9 cellular contexts compared by ENCODE assay signal in genomic region chr3:111252795-111253194, GRCh38.
DNase-seq lines count a peak whose midpoint lies in the region; ATAC-seq and TF ChIP-seq lines count a peak whose summit lies in the region.
"Had no signal": no experiment of that assay in that cellular context is flagged by ENCODE, and none has a peak within 500 bp of the region (broad histone marks: within the 10 kb centered on the region; RNA-seq: fewer than 3 reads in every experiment).

No MANE protein-coding gene starts in this region.

- H3K9me3 Mint-ChIP-seq in stimulated activated memory B cell treated with anti-CD40 and anti-IgM and Interleukin-4, amounts not matched to agents 10 μg/mL and 1 μg/mL and 100 μg/mL, for 72 hours: no peaks in the 10 kb centered on the region

- TF ChIP-seq CTCF in HFF-Myc (IDR thresholded peaks at IDR 0.05; ENCODE audit: low read depth, low read length, missing control alignments) (peak; percentile 5), left lung (IDR thresholded peaks at IDR 0.05) (no peak)

- peak; percentile 97 for ATAC-seq in left lung
- no peak for ATAC-seq in stimulated activated memory B cell treated with anti-CD40 and anti-IgM and Interleukin-4, amounts not matched to agents 10 μg/mL and 1 μg/mL and 100 μg/mL, for 72 hours
- no peak for ATAC-seq in GM18858 (IDR thresholded peaks at IDR 0.05; ENCODE audit: unreplicated experiment)
- no peak for ATAC-seq in GM18873 (IDR thresholded peaks at IDR 0.05; ENCODE audit: low FRiP score, unreplicated experiment)

- H3K36me3 Mint-ChIP-seq in stimulated activated memory B cell treated with anti-CD40 and anti-IgM and Interleukin-4, amounts not matched to agents 10 μg/mL and 1 μg/mL and 100 μg/mL, for 72 hours: no peaks in the 10 kb centered on the region

- H3K4me1 ChIP-seq in left lung: no peaks in the 10 kb centered on the region

- no peak overlapping the region for H3K27ac Mint-ChIP-seq in stimulated activated memory B cell treated with anti-CD40 and anti-IgM and Interleukin-4, amounts not matched to agents 10 μg/mL and 1 μg/mL and 100 μg/mL, for 72 hours
- H3K27ac Mint-ChIP-seq: T-helper 1 cell treated with Interleukin-12 subunit alpha and Interleukin-12 subunit beta and Interleukin-4 antibody, amounts not matched to agents 30 μg/mL and 1 μg/mL, for 36 hours had no signal

- H3K4me3 Mint-ChIP-seq in stimulated activated memory B cell treated with anti-CD40 and anti-IgM and Interleukin-4, amounts not matched to agents 10 μg/mL and 1 μg/mL and 100 μg/mL, for 72 hours: no peak overlapping the region
- H3K4me3 Mint-ChIP-seq: T-helper 1 cell treated with Interleukin-12 subunit alpha and Interleukin-12 subunit beta and Interleukin-4 antibody, amounts not matched to agents 30 μg/mL and 1 μg/mL, for 36 hours had no signal

- H3K4me1 Mint-ChIP-seq in stimulated activated memory B cell treated with anti-CD40 and anti-IgM and Interleukin-4, amounts not matched to agents 10 μg/mL and 1 μg/mL and 100 μg/mL, for 72 hours: no peaks in the 10 kb centered on the region

- peak; percentile 42 for DNase-seq in COLO829 (ENCODE audit: low spot score)
- DNase-seq in HFF-Myc (ENCODE audit: extremely low read depth, low read depth): no peak
- peak; percentile 76 for DNase-seq in amniotic epithelial cell (ENCODE audit: low read depth)
- DNase-seq in left lung: peak in 1 of 2 donors; percentile 39
- DNase-seq in COR-L47 (lab: John Stamatoyannopoulos, UW): no peak

- H3K27me3 Mint-ChIP-seq in stimulated activated memory B cell treated with anti-CD40 and anti-IgM and Interleukin-4, amounts not matched to agents 10 μg/mL and 1 μg/mL and 100 μg/mL, for 72 hours: peaks cover 10% of the 10 kb centered on the region

- H3K9me3 ChIP-seq in left lung: no peaks in the 10 kb centered on the region

- no peaks in the 10 kb centered on the region for H3K36me3 ChIP-seq in left lung

- H3K4me3 ChIP-seq in HFF-Myc (replicated peaks; ENCODE audit: low read depth, low read length) (no peak overlapping the region), left lung (no peak overlapping the region)

- H3K27ac ChIP-seq in left lung: no peak overlapping the region

- no peaks in the 10 kb centered on the region for H3K27me3 ChIP-seq in left lung

- intact Hi-C loops in left lung (cut with DNase I): no loop called here

Comparison
In these comparisons a context has a peak if more than half of its experiments do, and no peak if none do; other contexts are left out.
1. DNase-seq: peak in COLO829 (single experiment) and amniotic epithelial cell (single experiment); none in HFF-Myc (single experiment) and COR-L47 (single experiment).